ENCODE assay signal across 12 cellular contexts in the genomic region with DNA sequence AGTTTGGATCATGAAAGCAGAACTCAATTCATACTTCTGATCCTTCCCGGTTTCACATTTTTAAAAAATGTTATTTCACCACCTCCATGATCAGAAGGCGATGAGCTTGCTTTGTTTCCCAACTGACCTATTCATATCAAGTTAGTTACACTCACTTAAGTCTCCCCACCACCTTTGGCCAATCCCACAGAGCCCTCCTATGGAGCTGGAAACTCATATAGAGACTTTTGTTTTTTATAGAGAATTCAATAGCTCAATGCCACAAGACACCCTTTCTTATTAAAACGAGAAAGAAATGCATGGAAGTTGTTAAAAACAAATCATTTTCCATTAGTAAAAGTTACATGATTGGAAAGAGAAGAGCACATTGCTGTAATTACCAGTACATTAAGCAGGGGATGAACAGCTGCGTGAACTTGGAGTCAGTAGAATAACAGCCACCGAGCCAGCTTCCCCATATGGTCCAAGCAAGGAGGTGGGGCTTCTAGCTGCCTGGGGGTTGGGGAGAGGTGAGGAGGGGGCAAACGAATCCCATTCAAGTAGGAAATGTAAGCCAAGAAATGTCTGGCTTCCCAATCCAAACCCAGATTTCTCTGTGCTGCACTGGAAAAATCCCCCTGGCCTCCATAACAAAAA.
A peak's percentile ranks its signal among the peaks of the same experiment; 100 is the strongest.
DNase-seq lines count a peak whose midpoint lies in the region; ATAC-seq and TF ChIP-seq lines count a peak whose summit lies in the region.
"Had no signal": no experiment of that assay in that cellular context is flagged by ENCODE, and none has a peak within 500 bp of the region (broad histone marks: within the 10 kb centered on the region; RNA-seq: fewer than 3 reads in every experiment).

No MANE protein-coding gene starts in this region.

- H3K4me3 ChIP-seq in fibroblast of pulmonary artery (replicated peaks; ENCODE audit: low read depth, low read length) (peak overlapping the region; percentile 13), rectal smooth muscle tissue (ENCODE audit: low read length) (no peak overlapping the region)
- H3K4me3 ChIP-seq: skin epidermis had no signal

- intact Hi-C loops in activated CD4-positive, alpha-beta memory T cell treated with anti-CD3 and anti-CD28 coated beads for 36 hours (cut with micrococcal nuclease): no loop called here

- ATAC-seq in natural killer cell treated with Interleukin-12 subunit alpha and Interleukin-12 subunit beta and Interleukin-15 and Interleukin-18, amount 100 ng/mL, for 72 hours: no peak
- ATAC-seq: activated CD8-positive, alpha-beta T cell treated with anti-CD3 and anti-CD28 coated beads, Interleukin-2, amount 10 ng/mL, durations not matched to agents 7 days and 5 days had no signal

- no peak overlapping the region for H3K27ac Mint-ChIP-seq in natural killer cell treated with Interleukin-12 subunit alpha and Interleukin-12 subunit beta and Interleukin-15 and Interleukin-18, amount 100 ng/mL, for 72 hours
- H3K27ac Mint-ChIP-seq in activated CD4-positive, alpha-beta memory T cell treated with anti-CD3 and anti-CD28 coated beads for 36 hours: no peak overlapping the region
- H3K27ac Mint-ChIP-seq: activated CD8-positive, alpha-beta T cell treated with anti-CD3 and anti-CD28 coated beads, Interleukin-2, amount 10 ng/mL, durations not matched to agents 7 days and 5 days had no signal

- H3K27me3 Mint-ChIP-seq in natural killer cell treated with Interleukin-12 subunit alpha and Interleukin-12 subunit beta and Interleukin-15 and Interleukin-18, amount 100 ng/mL, for 72 hours: no peaks in the 10 kb centered on the region
- peaks cover 6% of the 10 kb centered on the region for H3K27me3 Mint-ChIP-seq in activated CD4-positive, alpha-beta memory T cell treated with anti-CD3 and anti-CD28 coated beads for 36 hours

- no peaks in the 10 kb centered on the region for H3K36me3 ChIP-seq in rectal smooth muscle tissue (ENCODE audit: control insufficient read depth, insufficient read depth, low read length)

- H3K9ac ChIP-seq in rectal smooth muscle tissue (ENCODE audit: low read length): no peak overlapping the region

- DNase-seq in EL: peak; percentile 82
- DNase-seq in RPMI7951 (ENCODE audit: low read depth): peak; percentile 72
- DNase-seq in fibroblast of pulmonary artery (ENCODE audit: low read depth): peak; percentile 65
- no peak for DNase-seq in NCI-H345 treated with DMSO at 0.1 percent for 48 hours (lab: John Stamatoyannopoulos, UW; ENCODE audit: unreplicated experiment)
- no peak for DNase-seq in natural killer cell treated with Interleukin-12 subunit alpha and Interleukin-12 subunit beta and Interleukin-15 and Interleukin-18, amount 100 ng/mL, for 72 hours (ENCODE audit: low spot score)
- no peak for DNase-seq in kidney tubule cell (ENCODE audit: low spot score)
- no peak for DNase-seq in activated CD4-positive, alpha-beta memory T cell treated with anti-CD3 and anti-CD28 coated beads for 36 hours
- DNase-seq: activated CD8-positive, alpha-beta T cell treated with anti-CD3 and anti-CD28 coated beads, Interleukin-2, amount 10 ng/mL, durations not matched to agents 7 days and 5 days; DMS79; KG1 had no signal

- H3K9me3 Mint-ChIP-seq in natural killer cell treated with Interleukin-12 subunit alpha and Interleukin-12 subunit beta and Interleukin-15 and Interleukin-18, amount 100 ng/mL, for 72 hours: peaks cover 11% of the 10 kb centered on the region
- H3K9me3 Mint-ChIP-seq in activated CD4-positive, alpha-beta memory T cell treated with anti-CD3 and anti-CD28 coated beads for 36 hours: no peaks in the 10 kb centered on the region

- H3K27ac ChIP-seq in rectal smooth muscle tissue (ENCODE audit: low read depth, low read length): peak overlapping the region; percentile 50

- no peak for TF ChIP-seq CTCF in fibroblast of pulmonary artery (IDR thresholded peaks at IDR 0.05; ENCODE audit: low read length, missing control alignments)

- H3K36me3 Mint-ChIP-seq in natural killer cell treated with Interleukin-12 subunit alpha and Interleukin-12 subunit beta and Interleukin-15 and Interleukin-18, amount 100 ng/mL, for 72 hours: no peaks in the 10 kb centered on the region
- no peaks in the 10 kb centered on the region for H3K36me3 Mint-ChIP-seq in activated CD4-positive, alpha-beta memory T cell treated with anti-CD3 and anti-CD28 coated beads for 36 hours

- no peak overlapping the region for H3K4me3 Mint-ChIP-seq in natural killer cell treated with Interleukin-12 subunit alpha and Interleukin-12 subunit beta and Interleukin-15 and Interleukin-18, amount 100 ng/mL, for 72 hours
- H3K4me3 Mint-ChIP-seq in activated CD4-positive, alpha-beta memory T cell treated with anti-CD3 and anti-CD28 coated beads for 36 hours: no peak overlapping the region
- H3K4me3 Mint-ChIP-seq: activated CD8-positive, alpha-beta T cell treated with anti-CD3 and anti-CD28 coated beads, Interleukin-2, amount 10 ng/mL, durations not matched to agents 7 days and 5 days had no signal

- CTCF ChIA-PET in activated CD4-positive, alpha-beta memory T cell treated with anti-CD3 and anti-CD28 coated beads for 36 hours (lab: Charles Lee): no interaction called here

- H3K27me3 ChIP-seq in rectal smooth muscle tissue (ENCODE audit: control insufficient read depth, insufficient read depth, low read length): no peaks in the 10 kb centered on the region

- H3K4me1 ChIP-seq in rectal smooth muscle tissue (ENCODE audit: control insufficient read depth, insufficient read depth, low read length): peaks cover 6% of the 10 kb centered on the region

- H3K4me1 Mint-ChIP-seq in natural killer cell treated with Interleukin-12 subunit alpha and Interleukin-12 subunit beta and Interleukin-15 and Interleukin-18, amount 100 ng/mL, for 72 hours (ENCODE audit: low read depth in 2 of 2): no peaks in the 10 kb centered on the region
- no peaks in the 10 kb centered on the region for H3K4me1 Mint-ChIP-seq in activated CD4-positive, alpha-beta memory T cell treated with anti-CD3 and anti-CD28 coated beads for 36 hours (ENCODE audit: low read depth)

- POLR2A ChIA-PET in activated CD4-positive, alpha-beta memory T cell treated with anti-CD3 and anti-CD28 coated beads for 36 hours (lab: Charles Lee): no interaction called here

Comparison
In these comparisons a context has a peak if more than half of its experiments do, and no peak if none do; other contexts are left out.
1. DNase-seq: peak in EL (single experiment), RPMI7951 (single experiment) and fibroblast of pulmonary artery (single experiment); none in NCI-H345 treated with DMSO at 0.1 percent for 48 hours (single experiment), natural killer cell treated with Interleukin-12 subunit alpha and Interleukin-12 subunit beta and Interleukin-15 and Interleukin-18, amount 100 ng/mL, for 72 hours (single experiment), kidney tubule cell (single experiment) and activated CD4-positive, alpha-beta memory T cell treated with anti-CD3 and anti-CD28 coated beads for 36 hours (single experiment).